In the genomic region with DNA sequence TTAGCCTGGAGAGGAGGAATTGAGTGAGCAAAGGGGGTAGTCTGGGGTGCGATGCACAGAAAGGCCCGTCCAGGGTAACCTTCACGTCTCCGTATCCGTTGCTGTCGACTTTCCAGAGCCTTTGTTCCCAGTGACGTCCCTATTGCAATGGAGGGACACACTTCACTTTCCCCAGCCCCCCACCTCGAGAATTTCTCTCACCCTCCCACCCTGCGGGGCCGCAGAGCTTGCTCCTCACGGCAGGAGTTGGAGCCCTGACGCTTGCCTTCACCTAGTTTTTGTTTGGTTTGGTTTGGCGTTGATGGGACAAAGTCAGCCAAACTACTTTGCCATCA, we compare ENCODE assay signal across 10 cellular contexts. TPM values are rescaled to one million over a fixed set of nuclear protein-coding genes. Genes with fewer than 3 reads are reported as not detected.
DNase-seq lines count a peak whose midpoint lies in the region; ATAC-seq and TF ChIP-seq lines count a peak whose summit lies in the region.
"Had no signal": no experiment of that assay in that cellular context is flagged by ENCODE, and none has a peak within 500 bp of the region (broad histone marks: within the 10 kb centered on the region; RNA-seq: fewer than 3 reads in every experiment).

No MANE protein-coding gene starts in this region.

- CTCF ChIA-PET in Calu3 (lab: Charles Lee), result no interaction called here

- no peak overlapping the region for H2BK5ac ChIP-seq in trophoblast cell (ENCODE audit: low read depth, low read length, poor library complexity)

- no peak overlapping the region for H2BK120ac ChIP-seq in trophoblast cell (ENCODE audit: insufficient read depth, low read length, poor library complexity)

- H2AK5ac ChIP-seq in trophoblast cell (ENCODE audit: low read length), result no peak overlapping the region

- DNase-seq in Calu3 (no peak), SJCRH30 (no peak), trophoblast cell (no peak), COLO829 (ENCODE audit: low spot score) (no peak), NCI-H2107 treated with DMSO at 0.1 percent for 48 hours (lab: John Stamatoyannopoulos, UW; ENCODE audit: unreplicated experiment) (no peak), NCI-H1436 (lab: John Stamatoyannopoulos, UW) (no peak)
- DNase-seq: central memory CD4-positive, alpha-beta T cell; NCI-H1417 treated with DMSO at 0.1 percent for 48 hours had no signal

- no peak overlapping the region for H3K18ac ChIP-seq in trophoblast cell (ENCODE audit: low read length)

- no peak overlapping the region for H3K27ac Mint-ChIP-seq in Calu3 (ENCODE audit: unreplicated experiment)

- no peaks in the 10 kb centered on the region for H3K9me3 Mint-ChIP-seq in Calu3 (ENCODE audit: low read depth, unreplicated experiment)

- peaks cover 17% of the 10 kb centered on the region for H3K36me3 Mint-ChIP-seq in Calu3 (ENCODE audit: insufficient read depth, unreplicated experiment)

- H3K27me3 Mint-ChIP-seq in Calu3 (ENCODE audit: unreplicated experiment), result peaks cover 23% of the 10 kb centered on the region

- 11 to 17% methylated on average over 4 to 6 of the region's 13 CpGs for WGBS in gastroesophageal sphincter (ENCODE audit: low coverage in 1 of 2), 2 donors
- no CpG with 5 or more reads among the region's 13 CpGs for WGBS in trophoblast cell (ENCODE audit: extremely low coverage, insufficient coverage, insufficient read length)

- no peak overlapping the region for H4K91ac ChIP-seq in trophoblast cell (ENCODE audit: low read depth, low read length)

- intact Hi-C loops in Calu3 (cut with micrococcal nuclease; ENCODE audit: unreplicated experiment), result no loop called here

- H3K27ac ChIP-seq in SJCRH30 (no peak overlapping the region), gastroesophageal sphincter (peak overlapping the region in 3 of 4 donors; percentile 66 to 85 (median 83)), trophoblast cell (ENCODE audit: low read depth, low read length) (no peak overlapping the region)

- no peak overlapping the region for H2AFZ ChIP-seq in trophoblast cell (ENCODE audit: insufficient read depth, low read length, poor library complexity)

- no peaks in the 10 kb centered on the region for H3K79me1 ChIP-seq in trophoblast cell (ENCODE audit: low read length)

- H3K14ac ChIP-seq in trophoblast cell (ENCODE audit: low read length), result no peak overlapping the region

- no peaks in the 10 kb centered on the region for H3K36me3 ChIP-seq in SJCRH30
- no peaks in the 10 kb centered on the region for H3K36me3 ChIP-seq in gastroesophageal sphincter
- no peaks in the 10 kb centered on the region for H3K36me3 ChIP-seq in trophoblast cell (ENCODE audit: control insufficient read depth in 1 of 2, insufficient read depth in 2 of 2, low read length in 2 of 2)

- H2BK12ac ChIP-seq in trophoblast cell (ENCODE audit: low read length), result no peak overlapping the region

- peaks cover 9% of the 10 kb centered on the region for H3K4me1 Mint-ChIP-seq in Calu3 (ENCODE audit: low read depth, unreplicated experiment)

- TF ChIP-seq CTCF in Calu3 (IDR thresholded peaks at IDR 0.05; ENCODE audit: unreplicated experiment), result no peak
- TF ChIP-seq CTCF in gastroesophageal sphincter (IDR thresholded peaks at IDR 0.05), result no peak

- H3K9ac ChIP-seq in trophoblast cell (ENCODE audit: low read length), result no peak overlapping the region

- H3K4me3 Mint-ChIP-seq in Calu3 (ENCODE audit: low read depth, unreplicated experiment), result peak overlapping the region; percentile 69

- no peak overlapping the region for H3K4ac ChIP-seq in trophoblast cell (ENCODE audit: low read depth, low read length)

- BruUV-seq in Calu3 (replicated peaks; lab: Mats Ljungman, UMichigan), result no TSS peak

- no peak for ATAC-seq in gastroesophageal sphincter
- ATAC-seq in activated CD4-positive, CD25-positive, alpha-beta regulatory T cell treated with anti-CD3 and anti-CD28 coated beads, Interleukin-2, amount 50 U/mL, for 24 hours, result no peak

- no peak for TF ChIP-seq EP300 in gastroesophageal sphincter (IDR thresholded peaks at IDR 0.05)

- H3K27me3 ChIP-seq in SJCRH30 (no peaks in the 10 kb centered on the region), gastroesophageal sphincter (peaks cover 20% of the 10 kb centered on the region), trophoblast cell (ENCODE audit: insufficient read depth, low read length) (peaks cover 26% of the 10 kb centered on the region)

- peak overlapping the region; percentile 1 for H4K8ac ChIP-seq in trophoblast cell (ENCODE audit: low read depth, low read length)

- TF ChIP-seq POLR2A in gastroesophageal sphincter (IDR thresholded peaks at IDR 0.05), result no peak

- peak overlapping the region; percentile 84 for H3K4me2 ChIP-seq in trophoblast cell (ENCODE audit: low read length)

- H3K9me3 ChIP-seq in SJCRH30 (replicated peaks) (no peaks in the 10 kb centered on the region), gastroesophageal sphincter (no peaks in the 10 kb centered on the region), trophoblast cell (ENCODE audit: insufficient read depth, low read depth, low read length) (no peaks in the 10 kb centered on the region)

- no peaks in the 10 kb centered on the region for H3K79me2 ChIP-seq in trophoblast cell (ENCODE audit: control insufficient read depth, insufficient read depth, low read length, poor library complexity)

- H4K12ac ChIP-seq in trophoblast cell (ENCODE audit: low read depth, low read length), result no peak overlapping the region

- no peak overlapping the region for H3K23ac ChIP-seq in trophoblast cell (ENCODE audit: low read length)

- H3K4me1 ChIP-seq in SJCRH30 (peaks cover 4% of the 10 kb centered on the region; the same call in 1 of the 2 replicates), gastroesophageal sphincter (peaks cover 0 to 42% (median 7%) of the 10 kb centered on the region in 3 donors), trophoblast cell (ENCODE audit: control insufficient read depth in 1 of 2, insufficient read depth in 2 of 2, low read length in 2 of 2) (peaks cover 0 to 12% of the 10 kb centered on the region in 2 experiments)

- H3K4me3 ChIP-seq in SJCRH30 (peak overlapping the region; percentile 52; the same call in 1 of the 2 replicates), gastroesophageal sphincter (peak overlapping the region; percentile 72 to 79), trophoblast cell (ENCODE audit: low read depth, low read length) (peak overlapping the region; percentile 75)

RNA-seq across cellular contexts. Expression of gene MOXD1, which starts 0.6 kb away (rescaled TPM):
- 13.2 and 13.6 TPM in 2 replicates for total RNA-seq in Calu3 (2022)
- total RNA-seq in SJCRH30 (2014; rRNA removed; shearing (Covaris generic)), result 0.86 and 1.5 TPM in 2 replicates
- total RNA-seq in gastroesophageal sphincter, result 10 to 100 TPM; 20.3 to 37.3 (median 33.2) TPM
- polyA plus RNA-seq in trophoblast cell (2013), result 0.78 and 0.82 TPM in 2 replicates

Comparison
In these comparisons a context has a peak if more than half of its experiments do, and no peak if none do; other contexts are left out.
1. H3K27ac ChIP-seq: peak in gastroesophageal sphincter (3 of 4); none in SJCRH30 (single experiment) and trophoblast cell (single experiment).
2. Peak in every context shown above with its lines, with median percentiles within 50 percentile points of each other: H3K4me3 ChIP-seq.